Comparison of ENCODE assay signal across 8 cellular contexts in the genomic region with DNA sequence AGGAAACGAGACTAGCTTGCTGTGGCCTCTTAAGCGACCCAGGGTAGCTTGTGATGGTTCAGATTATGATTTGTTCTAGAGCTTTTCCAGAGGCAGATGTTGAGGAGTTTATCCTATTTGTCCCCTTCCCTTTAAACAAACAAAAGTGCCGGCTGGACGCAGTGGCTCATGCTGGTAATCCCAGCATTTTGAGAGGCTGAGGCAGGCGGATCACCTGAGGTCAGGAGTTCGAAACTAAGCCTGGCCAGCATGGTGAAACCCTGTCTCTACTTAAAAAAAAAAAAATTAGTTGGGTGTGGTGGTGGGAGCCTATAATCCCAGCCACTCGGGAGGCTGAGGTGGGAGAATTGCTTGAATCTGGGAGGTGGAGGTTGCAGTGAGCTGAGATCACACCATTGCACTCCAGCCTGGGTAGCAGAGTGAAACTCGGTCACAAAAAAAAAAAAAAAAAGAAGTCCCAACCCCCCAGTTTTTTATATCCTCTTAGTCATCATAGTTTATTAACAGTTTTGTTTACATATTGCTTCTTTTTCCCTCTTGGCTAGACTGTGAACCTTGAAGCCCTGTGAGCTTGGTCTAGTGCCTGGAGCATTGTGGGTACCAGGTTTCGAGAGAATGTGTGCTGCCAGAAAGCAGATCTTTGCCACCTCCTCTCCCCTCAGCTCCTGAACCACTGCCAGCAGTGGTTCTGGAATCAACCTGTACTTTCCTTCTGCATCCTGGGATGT. TPM values are rescaled to one million over a fixed set of nuclear protein-coding genes. Genes with fewer than 3 reads are reported as not detected.
DNase-seq lines count a peak whose midpoint lies in the region; TF ChIP-seq lines count a peak whose summit lies in the region.

No MANE protein-coding gene starts in this region.

- H3K9me3 Mint-ChIP-seq in neural progenitor cell, result no peaks in the 10 kb centered on the region

- peaks cover 22 to 75% (median 46%) of the 10 kb centered on the region in 3 donors for H3K4me1 ChIP-seq in esophagus squamous epithelium
- peaks cover 10% of the 10 kb centered on the region for H3K4me1 ChIP-seq in neural progenitor cell

- H3K4me2 ChIP-seq in neural progenitor cell, result no peak overlapping the region

- H3K36me3 ChIP-seq in esophagus squamous epithelium, result no peaks in the 10 kb centered on the region
- no peaks in the 10 kb centered on the region for H3K36me3 ChIP-seq in neural progenitor cell

- no peak overlapping the region for H3K9ac ChIP-seq in neural progenitor cell

- no peaks in the 10 kb centered on the region for H3F3A ChIP-seq in neural progenitor cell (ENCODE audit: low read depth)

- DNase-seq in EH (ENCODE audit: low read depth) (peak; percentile 87), RPMI8226 (peak; percentile 82), esophagus squamous epithelium (lab: John Stamatoyannopoulos, UW) (no peak), renal cortical epithelial cell (ENCODE audit: low read depth) (peak; percentile 97), UCSD-AML1 (lab: John Stamatoyannopoulos, UW; ENCODE audit: unreplicated experiment) (no peak), NCI-H2107 (lab: John Stamatoyannopoulos, UW) (no peak), neural progenitor cell (ENCODE audit: low spot score) (no peak), DMS 273 treated with DMSO at 0.1 percent for 48 hours (lab: John Stamatoyannopoulos, UW) (no peak)

- no peak for TF ChIP-seq POLR2A in esophagus squamous epithelium (IDR thresholded peaks at IDR 0.05)

- H3K27me3 ChIP-seq in esophagus squamous epithelium (no peaks in the 10 kb centered on the region), neural progenitor cell (no peaks in the 10 kb centered on the region)

- H3K9me3 ChIP-seq in esophagus squamous epithelium, result no peaks in the 10 kb centered on the region
- no peaks in the 10 kb centered on the region for H3K9me3 ChIP-seq in neural progenitor cell (ENCODE audit: low read depth)

- H3K27ac Mint-ChIP-seq in neural progenitor cell, result no peak overlapping the region

- TF ChIP-seq CTCF in esophagus squamous epithelium (IDR thresholded peaks at IDR 0.05), result no peak
- TF ChIP-seq CTCF in neural progenitor cell (IDR thresholded peaks at IDR 0.05), result no peak

- H3K36me3 Mint-ChIP-seq in neural progenitor cell, result no peaks in the 10 kb centered on the region

- H3K4me3 Mint-ChIP-seq in neural progenitor cell, result no peak overlapping the region

- H3K4me1 Mint-ChIP-seq in neural progenitor cell, result peaks cover 21% of the 10 kb centered on the region

- peaks cover 63% of the 10 kb centered on the region for H4K20me1 ChIP-seq in neural progenitor cell (ENCODE audit: low read depth)

- peaks cover 82% of the 10 kb centered on the region for H3K79me2 ChIP-seq in neural progenitor cell (ENCODE audit: low read depth)

- H3K27ac ChIP-seq in esophagus squamous epithelium (peak overlapping the region; percentile 24 to 49 (median 46)), neural progenitor cell (no peak overlapping the region)

- WGBS in esophagus squamous epithelium, 2 donors, result 39 to 50% methylated on average over 9 of the region's 9 CpGs

- H3K4me3 ChIP-seq in esophagus squamous epithelium (no peak overlapping the region), neural progenitor cell (no peak overlapping the region)

- H3K27me3 Mint-ChIP-seq in neural progenitor cell (ENCODE audit: insufficient read depth, low read depth), result no peaks in the 10 kb centered on the region

- no peak overlapping the region for H2AFZ ChIP-seq in neural progenitor cell (replicated peaks)

- intact Hi-C loops in esophagus squamous epithelium (cut with DNase I), result no loop called here

RNA-seq across cellular contexts. Expression of a gene that starts 29.8 kb away (rescaled TPM):
- total RNA-seq in esophagus squamous epithelium, result 10 to 100 TPM; 37.8 to 50.7 (median 43.2) TPM
- total RNA-seq in renal cortical epithelial cell, result 35.3 and 85.1 TPM in 2 replicates
- total RNA-seq in neural progenitor cell (ENCODE audit: low replicate concordance), result 24.7 and 38.7 TPM in 2 replicates

RNA-seq across cellular contexts. Expression of a gene that starts 56.1 kb away (rescaled TPM):
- total RNA-seq in esophagus squamous epithelium (10 to 100 TPM in 2 of 4 donors, under 1 TPM in 1, not detected in 1; 0.23 to 16.8 (median 16.3) TPM), renal cortical epithelial cell (not detected in 2 replicates), neural progenitor cell (ENCODE audit: low replicate concordance) (not detected in 2 replicates)

RNA-seq across cellular contexts. Expression of a gene that starts 57.8 kb away (rescaled TPM):
- 1 to 10 TPM in 2 of 4 donors, under 1 TPM in 1, not detected in 1; 0.70 to 2.5 (median 1.5) TPM for total RNA-seq in esophagus squamous epithelium
- not detected in 2 replicates for total RNA-seq in renal cortical epithelial cell
- total RNA-seq in neural progenitor cell (ENCODE audit: low replicate concordance), result not detected in 2 replicates

Comparison
In these comparisons a context has a peak if more than half of its experiments do, and no peak if none do; other contexts are left out.
1. DNase-seq: peak in EH (single experiment), RPMI8226 (single experiment) and renal cortical epithelial cell (single experiment); none in esophagus squamous epithelium (single experiment), UCSD-AML1 (single experiment), NCI-H2107 (single experiment), neural progenitor cell (single experiment) and DMS 273 treated with DMSO at 0.1 percent for 48 hours (single experiment).